40 cellular contexts compared by ENCODE assay signal in genomic region chr19:42764836-42765235, GRCh38. TPM values are rescaled to one million over a fixed set of nuclear protein-coding genes. Genes with fewer than 3 reads are reported as not detected.
"Had no signal": no experiment of that assay in that cellular context is flagged by ENCODE, and none has a peak within 500 bp of the region (broad histone marks: within the 10 kb centered on the region; RNA-seq: fewer than 3 reads in every experiment).

No MANE protein-coding gene starts in this region.

- H3K36me3 Mint-ChIP-seq: activated naive CD8-positive, alpha-beta T cell; T-cell had no signal

- H3K4me3 Mint-ChIP-seq: activated B cell treated with CpG ODN at 0.5 μM for 24 hours; activated CD8-positive, alpha-beta T cell treated with anti-CD3 and anti-CD28 coated beads for 36 hours; activated naive CD8-positive, alpha-beta T cell; activated T-helper 1 cell treated with anti-CD3 and anti-CD28 coated beads, Interleukin-12 subunit alpha, Interleukin-12 subunit beta, Interleukin-2, Interleukin-4 antibody, amounts not matched to agents 30 ng/mL and 10 ng/mL and 1 ng/mL, durations not matched to agents 14 hours and 24 hours and 36 hours; central memory CD8-positive, alpha-beta T cell; endodermal cell; T-cell; T-helper 1 cell treated with Interleukin-12 subunit alpha and Interleukin-12 subunit beta and Interleukin-4 antibody, amounts not matched to agents 30 μg/mL and 1 μg/mL, for 36 hours had no signal

- H3K4me3 ChIP-seq: dorsolateral prefrontal cortex, esophagus squamous epithelium, gastroesophageal sphincter, heart right ventricle, hepatocyte had no signal

- H3K27me3 ChIP-seq: brain microvascular endothelial cell, dorsolateral prefrontal cortex, esophagus squamous epithelium, gastroesophageal sphincter, heart right ventricle, hepatocyte had no signal

- H3K9me3 Mint-ChIP-seq: activated B cell treated with CpG ODN at 0.5 μM for 24 hours; activated T-helper 1 cell treated with anti-CD3 and anti-CD28 coated beads, Interleukin-12 subunit alpha, Interleukin-12 subunit beta, Interleukin-2, Interleukin-4 antibody, amounts not matched to agents 30 ng/mL and 10 ng/mL and 1 ng/mL, durations not matched to agents 14 hours and 24 hours and 36 hours; central memory CD8-positive, alpha-beta T cell; T-cell; T-helper 1 cell treated with Interleukin-12 subunit alpha and Interleukin-12 subunit beta and Interleukin-4 antibody, amounts not matched to agents 30 μg/mL and 1 μg/mL, for 36 hours had no signal

- H3K36me3 ChIP-seq: brain microvascular endothelial cell, esophagus squamous epithelium, gastroesophageal sphincter, heart right ventricle, WERI-Rb-1 had no signal

- DNase-seq: activated B cell treated with CpG ODN at 0.5 μM for 24 hours; activated CD4-positive, alpha-beta T cell treated with anti-CD3 and anti-CD28 coated beads for 48 hours; activated CD4-positive, alpha-beta T cell treated with anti-CD3 and anti-CD28 coated beads, Interleukin-2, amount 50 U/mL, for 1 hour; activated CD4-positive, alpha-beta T cell treated with anti-CD3 and anti-CD28 coated beads, Interleukin-2, amount 50 U/mL, for 48 hours; activated CD8-positive, alpha-beta memory T cell treated with anti-CD3 and anti-CD28 coated beads for 24 hours; activated CD8-positive, alpha-beta T cell treated with anti-CD3 and anti-CD28 coated beads for 36 hours; activated gamma-delta T cell; activated naive CD4-positive, alpha-beta T cell; activated naive CD4-positive, alpha-beta T cell treated with anti-CD3 and anti-CD28 coated beads, Interleukin-2, amount 50 U/mL, for 16 hours; activated T-cell treated with anti-CD3 and anti-CD28 coated beads, Interleukin-2, amount 50 U/mL, for 1 hour; activated T-cell treated with anti-CD3 and anti-CD28 coated beads, Interleukin-2, amount 50 U/mL, for 48 hours; amniotic stem cell; anterior cingulate cortex; brain microvascular endothelial cell; cortex of kidney; dorsolateral prefrontal cortex; effector memory CD4-positive, alpha-beta T cell; endodermal cell; erythroblast; esophagus squamous epithelium; foreskin melanocyte; heart right ventricle; T-cell; T-helper 9 cell; WERI-Rb-1 had no signal

- H3K27ac Mint-ChIP-seq: activated B cell treated with CpG ODN at 0.5 μM for 24 hours; activated CD8-positive, alpha-beta T cell treated with anti-CD3 and anti-CD28 coated beads for 36 hours; activated naive CD8-positive, alpha-beta T cell; activated T-helper 1 cell treated with anti-CD3 and anti-CD28 coated beads, Interleukin-12 subunit alpha, Interleukin-12 subunit beta, Interleukin-2, Interleukin-4 antibody, amounts not matched to agents 30 ng/mL and 10 ng/mL and 1 ng/mL, durations not matched to agents 14 hours and 24 hours and 36 hours; endodermal cell; T-cell; T-helper 1 cell treated with Interleukin-12 subunit alpha and Interleukin-12 subunit beta and Interleukin-4 antibody, amounts not matched to agents 30 μg/mL and 1 μg/mL, for 36 hours had no signal

- H3K4me1 ChIP-seq: gastroesophageal sphincter, heart right ventricle had no signal

- H3K27ac ChIP-seq: brain microvascular endothelial cell, dorsolateral prefrontal cortex, esophagus squamous epithelium, gastroesophageal sphincter, heart right ventricle, hepatocyte, WERI-Rb-1 had no signal

- ATAC-seq: activated CD4-positive, CD25-positive, alpha-beta regulatory T cell treated with anti-CD3 and anti-CD28 coated beads, Interleukin-2, amount 50 U/mL, for 24 hours; activated CD8-positive, alpha-beta T cell treated with anti-CD3 and anti-CD28 coated beads for 36 hours; gastroesophageal sphincter; heart right ventricle; T-cell had no signal

- H3K9me3 ChIP-seq: esophagus squamous epithelium, gastroesophageal sphincter, heart right ventricle had no signal

- H3K4me1 Mint-ChIP-seq: activated B cell treated with CpG ODN at 0.5 μM for 24 hours, endodermal cell, T-cell had no signal

RNA-seq across cellular contexts. Expression of gene PSG8, which starts 0.6 kb away (rescaled TPM):
- total RNA-seq: activated B cell treated with CpG ODN at 0.5 μM for 24 hours; activated CD8-positive, alpha-beta T cell treated with anti-CD3 and anti-CD28 coated beads for 36 hours; activated T-helper 1 cell treated with anti-CD3 and anti-CD28 coated beads, Interleukin-12 subunit alpha, Interleukin-12 subunit beta, Interleukin-2, Interleukin-4 antibody, amounts not matched to agents 30 ng/mL and 10 ng/mL and 1 ng/mL, durations not matched to agents 14 hours and 24 hours and 36 hours; astrocyte; bronchial epithelial cell; cardiac septum; cerebellum; dorsolateral prefrontal cortex; endodermal cell; esophagus squamous epithelium; fibroblast of lung; gastroesophageal sphincter; glomerular endothelial cell; heart right ventricle; hepatocyte; T-cell; T-helper 2 cell treated with Interferon-gamma antibody and Interleukin-4, amounts not matched to agents 100 ng/mL and 5 ng/mL, for 36 hours had no signal
- polyA plus RNA-seq: adipose tissue, heart right ventricle, hepatocyte had no signal

RNA-seq across cellular contexts. Expression of gene PSG3, which starts 24.6 kb away (rescaled TPM):
- total RNA-seq: activated B cell treated with CpG ODN at 0.5 μM for 24 hours; activated CD8-positive, alpha-beta T cell treated with anti-CD3 and anti-CD28 coated beads for 36 hours; activated T-helper 1 cell treated with anti-CD3 and anti-CD28 coated beads, Interleukin-12 subunit alpha, Interleukin-12 subunit beta, Interleukin-2, Interleukin-4 antibody, amounts not matched to agents 30 ng/mL and 10 ng/mL and 1 ng/mL, durations not matched to agents 14 hours and 24 hours and 36 hours; bronchial epithelial cell; cardiac septum; dorsolateral prefrontal cortex; endodermal cell; esophagus squamous epithelium; fibroblast of lung; gastroesophageal sphincter; glomerular endothelial cell; heart right ventricle; hepatocyte; T-cell; T-helper 2 cell treated with Interferon-gamma antibody and Interleukin-4, amounts not matched to agents 100 ng/mL and 5 ng/mL, for 36 hours had no signal
- polyA plus RNA-seq: adipose tissue, heart right ventricle, hepatocyte had no signal
